Comparison of ENCODE assay signal across 9 cellular contexts in the genomic region with DNA sequence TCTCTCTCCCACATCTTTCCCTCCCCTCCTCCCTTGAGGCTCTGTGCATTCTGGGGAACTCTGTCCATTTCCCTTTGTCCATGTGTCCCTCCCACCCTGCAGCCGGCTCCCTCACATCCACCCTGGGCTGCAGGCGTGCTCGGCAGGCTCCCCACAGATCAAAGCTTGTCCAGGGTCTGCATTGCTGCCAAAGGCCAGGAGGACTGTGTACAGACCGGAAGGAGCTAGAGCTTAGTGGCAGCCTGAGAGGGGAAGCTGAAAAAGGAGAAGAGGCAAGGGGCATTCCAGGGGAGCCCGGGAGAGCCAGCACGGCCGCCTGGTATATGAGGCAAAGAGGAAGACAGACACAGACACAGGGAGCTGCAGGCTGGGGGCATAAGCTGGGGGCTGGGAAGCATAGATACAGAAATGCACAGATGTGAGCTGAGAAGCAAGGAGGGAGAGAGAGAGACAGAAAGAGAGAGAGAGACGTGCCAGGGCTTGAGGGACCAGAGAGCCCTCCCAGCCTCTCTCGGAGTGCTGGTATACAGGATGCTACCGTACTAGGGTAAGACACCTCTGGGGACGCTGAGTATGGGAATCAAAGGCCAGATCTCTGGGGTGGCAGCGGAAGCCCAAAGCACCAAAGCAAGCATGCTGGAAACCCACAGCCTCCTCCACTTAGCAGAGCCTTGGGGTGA. TPM values are rescaled to one million over a fixed set of nuclear protein-coding genes. Genes with fewer than 3 reads are reported as not detected.
A peak's percentile ranks its signal among the peaks of the same experiment; 100 is the strongest.
DNase-seq lines count a peak whose midpoint lies in the region; ATAC-seq and TF ChIP-seq lines count a peak whose summit lies in the region.
"Had no signal": no experiment of that assay in that cellular context is flagged by ENCODE, and none has a peak within 500 bp of the region (broad histone marks: within the 10 kb centered on the region; RNA-seq: fewer than 3 reads in every experiment).

No MANE protein-coding gene starts in this region.

- H3K9me3 ChIP-seq in CD4-positive, alpha-beta memory T cell (ENCODE audit: control insufficient read depth in 1 of 2, low read length in 2 of 2), result no peaks in the 10 kb centered on the region
- H3K9me3 ChIP-seq in mucosa of rectum (ENCODE audit: control insufficient read depth in 2 of 2, low read length in 2 of 2) (no peaks in the 10 kb centered on the region), MM.1S (replicated peaks; ENCODE audit: insufficient read depth, low read length) (no peaks in the 10 kb centered on the region)

- H2AFZ ChIP-seq in MM.1S (ENCODE audit: low read length), result no peak overlapping the region

- ATAC-seq in HG03280 (IDR thresholded peaks at IDR 0.05; ENCODE audit: unreplicated experiment) (no peak), HG03521 (IDR thresholded peaks at IDR 0.05; ENCODE audit: unreplicated experiment) (no peak), GM18858 (IDR thresholded peaks at IDR 0.05; ENCODE audit: unreplicated experiment) (no peak)

- H4K20me1 ChIP-seq in MM.1S (ENCODE audit: insufficient read depth, low read length), result no peaks in the 10 kb centered on the region

- no peaks in the 10 kb centered on the region for H3K27me3 Mint-ChIP-seq in CD4-positive, alpha-beta memory T cell

- peak; percentile 59 to 73 (median 66) for DNase-seq in CD4-positive, alpha-beta memory T cell
- DNase-seq in NOMO-1 treated with dmso at 0.1 percent for 144 hours (lab: John Stamatoyannopoulos, UW; ENCODE audit: unreplicated experiment) (peak; percentile 81), astrocyte of the hippocampus (ENCODE audit: low read depth, low spot score) (peak; percentile 17), MM.1S (no peak)

- CTCF ChIA-PET in CD4-positive, alpha-beta memory T cell (lab: Charles Lee; ENCODE audit: partially characterized antibody), result interaction anchor here (0.6 to 28.3 kb wide), 14 partner anchors 9 to 235 kb away, joined by 3 to 303 read pairs (median 8); a partner anchor contains a TSS

- peaks cover 21 to 61% of the 10 kb centered on the region in 2 donors for H3K36me3 Mint-ChIP-seq in CD4-positive, alpha-beta memory T cell

- H3K36me3 ChIP-seq in CD4-positive, alpha-beta memory T cell (ENCODE audit: insufficient read depth, low read length), result peaks cover 28% of the 10 kb centered on the region
- H3K36me3 ChIP-seq in mucosa of rectum (ENCODE audit: control insufficient read depth in 2 of 2, insufficient read depth in 2 of 2, low read length in 2 of 2) (no peaks in the 10 kb centered on the region), MM.1S (replicated peaks; ENCODE audit: insufficient read depth, low read length) (no peaks in the 10 kb centered on the region)

- no peak overlapping the region for H3K4me2 ChIP-seq in MM.1S (ENCODE audit: low read depth, low read length)

- no peaks in the 10 kb centered on the region for H3F3A ChIP-seq in MM.1S (ENCODE audit: insufficient read depth, low read length)

- peaks cover 50 to 92% (median 66%) of the 10 kb centered on the region in 4 donors for H3K4me1 Mint-ChIP-seq in CD4-positive, alpha-beta memory T cell

- peak overlapping the region; percentile 90 to 99 (median 98) for H3K27ac Mint-ChIP-seq in CD4-positive, alpha-beta memory T cell

- H3K4me3 Mint-ChIP-seq in CD4-positive, alpha-beta memory T cell, result peak overlapping the region; percentile 95 to 99 (median 98)

- H3K27ac ChIP-seq in CD4-positive, alpha-beta memory T cell (ENCODE audit: low read depth, low read length), result peak overlapping the region; percentile 83
- H3K27ac ChIP-seq in mucosa of rectum (ENCODE audit: low read depth in 2 of 2, low read length in 2 of 2) (peak overlapping the region; percentile 20 to 67), MM.1S (ENCODE audit: low read length) (no peak overlapping the region)

- peaks cover 55% of the 10 kb centered on the region for H3K4me1 ChIP-seq in CD4-positive, alpha-beta memory T cell (ENCODE audit: insufficient read depth, low read length)
- peaks cover 3% of the 10 kb centered on the region in 2 donors for H3K4me1 ChIP-seq in mucosa of rectum (ENCODE audit: control insufficient read depth in 2 of 2, insufficient read depth in 2 of 2, low read length in 2 of 2)
- H3K4me1 ChIP-seq in MM.1S (ENCODE audit: low read length), result no peaks in the 10 kb centered on the region

- no peak for TF ChIP-seq CTCF in MM.1S (IDR thresholded peaks at IDR 0.05; ENCODE audit: low read length)

- intact Hi-C loops in CD4-positive, alpha-beta memory T cell (cut with micrococcal nuclease), result loop anchor here (2.0 kb wide), 2 partner anchors 26 to 32 kb away; a partner anchor contains a TSS

- no peaks in the 10 kb centered on the region for H3K79me2 ChIP-seq in MM.1S (ENCODE audit: low read length)

- H3K27me3 ChIP-seq in CD4-positive, alpha-beta memory T cell (ENCODE audit: insufficient read depth, low read length), result no peaks in the 10 kb centered on the region
- H3K27me3 ChIP-seq in mucosa of rectum (ENCODE audit: control insufficient read depth in 2 of 2, insufficient read depth in 2 of 2, low read length in 2 of 2) (peaks cover 0 to 2% of the 10 kb centered on the region in 2 donors), MM.1S (replicated peaks; ENCODE audit: insufficient read depth, low read length) (no peaks in the 10 kb centered on the region)

- no peaks in the 10 kb centered on the region for H3K9me3 Mint-ChIP-seq in CD4-positive, alpha-beta memory T cell

- POLR2A ChIA-PET in CD4-positive, alpha-beta memory T cell (lab: Charles Lee; ENCODE audit: partially characterized antibody), result interaction anchor here (0.7 to 3.6 kb wide), 26 partner anchors 11 to 258 kb away, joined by 3 to 29 read pairs (median 8); a partner anchor contains a TSS

- peak overlapping the region; percentile 79 for H3K4me3 ChIP-seq in CD4-positive, alpha-beta memory T cell (ENCODE audit: low read length in 2 of 2)
- peak overlapping the region; percentile 15 to 61 for H3K4me3 ChIP-seq in mucosa of rectum (ENCODE audit: low read length in 2 of 2)
- no peak overlapping the region for H3K4me3 ChIP-seq in MM.1S (ENCODE audit: low read length)

- no peak overlapping the region for H3K9ac ChIP-seq in mucosa of rectum (ENCODE audit: low read depth in 1 of 2, low read length in 2 of 2)
- H3K9ac ChIP-seq in MM.1S (ENCODE audit: low read length), result no peak overlapping the region

- H3K9me2 ChIP-seq in MM.1S (replicated peaks; ENCODE audit: insufficient read depth, low read length), result no peaks in the 10 kb centered on the region

RNA-seq across cellular contexts. Expression of a gene that starts 3.3 kb away (rescaled TPM):
- 100 to 1,000 TPM; 285 to 291 TPM for total RNA-seq in CD4-positive, alpha-beta memory T cell
- 100 to 1,000 TPM; 251 to 456 TPM for polyA plus RNA-seq in CD4-positive, alpha-beta memory T cell

RNA-seq across cellular contexts. Expression of a gene that starts 20.3 kb away (rescaled TPM):
- total RNA-seq in CD4-positive, alpha-beta memory T cell, result 1 to 10 TPM; 2.4 to 3.8 TPM
- polyA plus RNA-seq in CD4-positive, alpha-beta memory T cell, result 1 to 10 TPM; 4.9 to 8.3 TPM
- total RNA-seq: renal cortical epithelial cell had no signal

RNA-seq across cellular contexts. Expression of a gene that starts 26.5 kb away (rescaled TPM):
- 1 to 10 TPM; 2.0 to 2.9 TPM for total RNA-seq in CD4-positive, alpha-beta memory T cell
- polyA plus RNA-seq in CD4-positive, alpha-beta memory T cell, result 1 to 10 TPM; 1.3 to 3.6 TPM

RNA-seq across cellular contexts. Expression of a gene that starts 29.0 kb away (rescaled TPM):
- under 1 TPM in 1 of 2 experiments, not detected in 1; 0.32 TPM for total RNA-seq in CD4-positive, alpha-beta memory T cell
- not detected for polyA plus RNA-seq in CD4-positive, alpha-beta memory T cell

RNA-seq across cellular contexts. Expression of a gene that starts 35.5 kb away (rescaled TPM):
- total RNA-seq in CD4-positive, alpha-beta memory T cell, result 10 to 100 TPM; 11.2 to 11.8 TPM
- 1 to 10 TPM in 1 of 2 donors, under 1 TPM in 1; 0.72 to 1.2 TPM for polyA plus RNA-seq in CD4-positive, alpha-beta memory T cell
